Comparison of ENCODE assay signal across 9 cellular contexts in genomic region chr17:57956311-57957119, GRCh38. TPM values are rescaled to one million over a fixed set of nuclear protein-coding genes. Genes with fewer than 3 reads are reported as not detected.
DNase-seq lines count a peak whose midpoint lies in the region; ATAC-seq and TF ChIP-seq lines count a peak whose summit lies in the region.
"Had no signal": no experiment of that assay in that cellular context is flagged by ENCODE, and none has a peak within 500 bp of the region (broad histone marks: within the 10 kb centered on the region; RNA-seq: fewer than 3 reads in every experiment).

No MANE protein-coding gene starts in this region.

- H3K27me3 ChIP-seq in mammary epithelial cell (ENCODE audit: insufficient read depth, low read length) = no peaks in the 10 kb centered on the region

- peak; percentile 59 for ATAC-seq in HG03066 (IDR thresholded peaks at IDR 0.05; ENCODE audit: low read depth, unreplicated experiment)
- peak; percentile 82 for ATAC-seq in effector memory CD8-positive, alpha-beta T cell (replicated peaks)

- H3K4me3 ChIP-seq in mammary epithelial cell (replicated peaks in 1 of 3; ENCODE audit: insufficient read depth in 1 of 3, low read depth in 2 of 3, low read length in 3 of 3) = no peak overlapping the region

- POLR2A ChIA-PET in MCF 10A (lab: Yijun Ruan, JAX) = interaction anchor here (0.6 to 4.9 kb wide), 4 partner anchors 10 to 163 kb away, joined by 3 to 40 read pairs (median 3); no protein-coding TSS in a partner anchor

- no peak overlapping the region for H2AFZ ChIP-seq in mammary epithelial cell (ENCODE audit: low read depth, low read length)

- intact Hi-C loops in MCF 10A (cut with micrococcal nuclease) (no loop called here), mammary epithelial cell (cut with micrococcal nuclease) (no loop called here)

- no peak overlapping the region for H3K27ac Mint-ChIP-seq in MCF 10A (ENCODE audit: low read depth, unreplicated experiment)
- no peak overlapping the region for H3K27ac Mint-ChIP-seq in T-helper 2 cell treated with Interferon-gamma antibody and Interleukin-4, amounts not matched to agents 5 μg/mL and 100 μg/mL, for 36 hours
- peak overlapping the region; percentile 22 to 59 for H3K27ac Mint-ChIP-seq in effector memory CD8-positive, alpha-beta T cell

- in situ Hi-C loops in mammary epithelial cell (cut with MboI; ENCODE audit: low sequenced_read_pairs in 2 of 2) = no loop called here

- H3K4me2 ChIP-seq in mammary epithelial cell (ENCODE audit: insufficient read depth, low read depth, low read length) = no peak overlapping the region

- CTCF ChIA-PET in MCF 10A (lab: Yijun Ruan, JAX) = interaction anchor here (1.0 to 1.9 kb wide), 8 partner anchors 9 to 100 kb away, joined by 3 to 11 read pairs (median 4); no protein-coding TSS in a partner anchor
- CTCF ChIA-PET in mammary epithelial cell (lab: Charles Lee; ENCODE audit: low non-redundant PET) = no interaction called here

- dilution Hi-C loops in mammary epithelial cell (cut with HindIII; ENCODE audit: low sequenced_read_pairs) = no loop called here

- no peaks in the 10 kb centered on the region for H4K20me1 ChIP-seq in mammary epithelial cell (ENCODE audit: insufficient read depth, low read length)

- H3K9me3 Mint-ChIP-seq in MCF 10A (ENCODE audit: unreplicated experiment) = no peaks in the 10 kb centered on the region
- no peaks in the 10 kb centered on the region for H3K9me3 Mint-ChIP-seq in T-helper 2 cell treated with Interferon-gamma antibody and Interleukin-4, amounts not matched to agents 5 μg/mL and 100 μg/mL, for 36 hours
- no peaks in the 10 kb centered on the region for H3K9me3 Mint-ChIP-seq in effector memory CD8-positive, alpha-beta T cell

- peaks cover 5% of the 10 kb centered on the region for H3K4me1 ChIP-seq in mammary epithelial cell (ENCODE audit: insufficient read depth, low read length)

- TF ChIP-seq CTCF in MCF 10A (IDR thresholded peaks at IDR 0.05; ENCODE audit: unreplicated experiment) (no peak), mammary epithelial cell (conservative IDR thresholded peaks at IDR 0.05 in 1 of 2, IDR thresholded peaks at IDR 0.05 in 1 of 2; ENCODE audit: extremely low read depth in 1 of 2, insufficient read depth in 1 of 2, low read depth in 1 of 2, low read length in 2 of 2) (no peak)

- no peaks in the 10 kb centered on the region for H3K36me3 ChIP-seq in mammary epithelial cell (ENCODE audit: insufficient read depth, low read length)
- H3K36me3 ChIP-seq: cardiac muscle cell had no signal

- no peak overlapping the region for H3K9ac ChIP-seq in mammary epithelial cell (ENCODE audit: insufficient read depth, low read length)

- H3K27ac ChIP-seq in mammary epithelial cell (ENCODE audit: insufficient read depth, low read depth, low read length) = no peak overlapping the region
- H3K27ac ChIP-seq: cardiac muscle cell had no signal

- H3K9me3 ChIP-seq in mammary epithelial cell (replicated peaks; ENCODE audit: insufficient read depth, low read length) = no peaks in the 10 kb centered on the region

- peaks cover 16% of the 10 kb centered on the region for H3K4me1 Mint-ChIP-seq in MCF 10A (ENCODE audit: insufficient read depth, unreplicated experiment)
- H3K4me1 Mint-ChIP-seq in T-helper 2 cell treated with Interferon-gamma antibody and Interleukin-4, amounts not matched to agents 5 μg/mL and 100 μg/mL, for 36 hours (ENCODE audit: low read depth) = peaks cover 21% of the 10 kb centered on the region
- H3K4me1 Mint-ChIP-seq in effector memory CD8-positive, alpha-beta T cell (ENCODE audit: low read depth in 2 of 2) = peaks cover 21 to 23% of the 10 kb centered on the region in 2 donors

- BruUV-seq in MCF 10A (replicated peaks; lab: Mats Ljungman, UMichigan) (no TSS peak), mammary epithelial cell (replicated peaks; lab: Mats Ljungman, UMichigan) (no TSS peak)

- WGBS in mammary epithelial cell (ENCODE audit: low coverage, missing lambda C conversion rate) = 80% methylated on average over 13 of the region's 13 CpGs

- H3K79me2 ChIP-seq in mammary epithelial cell (ENCODE audit: insufficient read depth, low read length) = no peaks in the 10 kb centered on the region

- H3K27me3 Mint-ChIP-seq in MCF 10A (ENCODE audit: insufficient read depth, unreplicated experiment) = no peaks in the 10 kb centered on the region
- H3K27me3 Mint-ChIP-seq in T-helper 2 cell treated with Interferon-gamma antibody and Interleukin-4, amounts not matched to agents 5 μg/mL and 100 μg/mL, for 36 hours (ENCODE audit: low read depth) = peaks cover 73% of the 10 kb centered on the region
- H3K27me3 Mint-ChIP-seq in effector memory CD8-positive, alpha-beta T cell = peaks cover 21 to 44% of the 10 kb centered on the region in 2 donors

- H3K36me3 Mint-ChIP-seq in MCF 10A (ENCODE audit: insufficient read depth, unreplicated experiment) = no peaks in the 10 kb centered on the region
- no peaks in the 10 kb centered on the region for H3K36me3 Mint-ChIP-seq in T-helper 2 cell treated with Interferon-gamma antibody and Interleukin-4, amounts not matched to agents 5 μg/mL and 100 μg/mL, for 36 hours (ENCODE audit: low read depth)
- H3K36me3 Mint-ChIP-seq in effector memory CD8-positive, alpha-beta T cell (ENCODE audit: insufficient read depth) = peaks cover 10% of the 10 kb centered on the region

- no peak for DNase-seq in MCF 10A (ENCODE audit: unreplicated experiment)
- no peak for DNase-seq in mammary epithelial cell
- peak; percentile 24 for DNase-seq in T-helper 2 cell treated with Interferon-gamma antibody and Interleukin-4, amounts not matched to agents 5 μg/mL and 100 μg/mL, for 36 hours (ENCODE audit: low spot score)
- DNase-seq in effector memory CD8-positive, alpha-beta T cell = peak; percentile 47 to 56 (median 56)
- peak; percentile 13 to 25 for DNase-seq in stimulated activated CD8-positive, alpha-beta memory T cell treated with anti-CD3 and anti-CD28 coated beads, Interleukin-7, amount 100 ng/mL, for 48 hours (ENCODE audit: extremely low read depth in 1 of 2, low read depth in 1 of 2)
- DNase-seq in LoVo (ENCODE audit: low spot score) = no peak
- DNase-seq in NCI-H1048 (lab: John Stamatoyannopoulos, UW) = no peak

- peak overlapping the region; percentile 64 for H3K4me3 Mint-ChIP-seq in MCF 10A (ENCODE audit: unreplicated experiment)
- H3K4me3 Mint-ChIP-seq in T-helper 2 cell treated with Interferon-gamma antibody and Interleukin-4, amounts not matched to agents 5 μg/mL and 100 μg/mL, for 36 hours = peak overlapping the region; percentile 68
- H3K4me3 Mint-ChIP-seq in effector memory CD8-positive, alpha-beta T cell = peak overlapping the region; percentile 80 to 86

RNA-seq across cellular contexts. Expression of gene CUEDC1, which starts 1.3 kb away (rescaled TPM):
- total RNA-seq in MCF 10A (2022) = 15.6 and 21.5 TPM in 2 replicates
- total RNA-seq in mammary epithelial cell = 10 to 100 TPM in 1 of 2 donors, 1 to 10 TPM in 1; 1.8 to 14.4 TPM
- polyA plus RNA-seq in mammary epithelial cell = 9.2 TPM
- 22.4 TPM for polyA minus RNA-seq in mammary epithelial cell

RNA-seq across cellular contexts. Expression of gene VEZF1, which starts 31.5 kb away (rescaled TPM):
- total RNA-seq in MCF 10A (2022) = 66.8 and 69.1 TPM in 2 replicates
- 10 to 100 TPM; 20.5 to 34.7 TPM for total RNA-seq in mammary epithelial cell
- polyA plus RNA-seq in mammary epithelial cell = 17.6 TPM
- polyA minus RNA-seq in mammary epithelial cell = 20.1 TPM

RNA-seq across cellular contexts. Expression of gene SRSF1, which starts 50.5 kb away (rescaled TPM):
- total RNA-seq in MCF 10A (2022) = 381 and 493 TPM in 2 replicates
- 100 to 1,000 TPM; 197 to 238 TPM for total RNA-seq in mammary epithelial cell
- 137 TPM for polyA plus RNA-seq in mammary epithelial cell
- 258 TPM for polyA minus RNA-seq in mammary epithelial cell

Comparison
In these comparisons a context has a peak if more than half of its experiments do, and no peak if none do; other contexts are left out.
1. DNase-seq: peak in T-helper 2 cell treated with Interferon-gamma antibody and Interleukin-4, amounts not matched to agents 5 μg/mL and 100 μg/mL, for 36 hours (single experiment), effector memory CD8-positive, alpha-beta T cell (3 of 3) and stimulated activated CD8-positive, alpha-beta memory T cell treated with anti-CD3 and anti-CD28 coated beads, Interleukin-7, amount 100 ng/mL, for 48 hours (2 of 2); none in MCF 10A (single experiment), mammary epithelial cell (single experiment), LoVo (single experiment) and NCI-H1048 (single experiment).
2. H3K27ac Mint-ChIP-seq: peak in effector memory CD8-positive, alpha-beta T cell (2 of 2); none in MCF 10A (single experiment) and T-helper 2 cell treated with Interferon-gamma antibody and Interleukin-4, amounts not matched to agents 5 μg/mL and 100 μg/mL, for 36 hours (single experiment).
3. Peak in every context shown above with its lines, with median percentiles within 50 percentile points of each other: H3K4me3 Mint-ChIP-seq.